18 cellular contexts compared by ENCODE assay signal in the genomic region with DNA sequence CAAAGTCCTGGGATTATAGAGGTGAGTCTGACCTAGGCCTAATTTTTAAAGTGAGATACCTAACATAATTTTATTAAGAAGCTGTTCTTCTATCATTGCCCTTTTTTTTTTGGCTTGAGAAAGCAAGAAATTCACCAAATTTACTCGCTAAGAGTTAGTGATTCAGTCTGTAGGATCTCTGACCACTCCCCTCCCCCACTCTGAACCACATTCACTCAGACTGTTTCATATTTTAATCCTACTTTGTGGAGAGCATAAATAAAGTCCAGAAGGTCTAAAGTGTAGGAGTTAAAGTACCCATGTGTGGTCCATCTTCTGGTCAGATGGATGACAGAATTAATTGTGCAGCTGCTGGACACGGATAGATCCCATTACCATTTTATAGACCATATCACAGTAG.
DNase-seq lines count a peak whose midpoint lies in the region; ATAC-seq and TF ChIP-seq lines count a peak whose summit lies in the region.
"Had no signal": no experiment of that assay in that cellular context is flagged by ENCODE, and none has a peak within 500 bp of the region (broad histone marks: within the 10 kb centered on the region; RNA-seq: fewer than 3 reads in every experiment).

No MANE protein-coding gene starts in this region.

- H3K4me1 ChIP-seq in stomach, result peaks cover 77 to 100% (median 83%) of the 10 kb centered on the region in 4 donors

- no peaks in the 10 kb centered on the region for H3K36me3 ChIP-seq in stomach

- H3K4me3 ChIP-seq in stomach, result no peak overlapping the region
- H3K4me3 ChIP-seq: testis had no signal

- no peak for TF ChIP-seq POLR2A in stomach (IDR thresholded peaks at IDR 0.05)

- intact Hi-C loops in stomach (cut with DNase I; ENCODE audit: low total_unique reads) (no loop called here), sciatic nerve (cut with DNase I) (loop anchor here (10.0 kb wide), 1 partner anchor 107 kb away; no protein-coding TSS in a partner anchor), posterior vena cava (cut with DNase I) (no loop called here)

- no peaks in the 10 kb centered on the region for H3K27me3 ChIP-seq in stomach
- H3K27me3 ChIP-seq: testis had no signal

- peak; percentile 29 for DNase-seq in EL
- DNase-seq in T-helper 17 cell, result no peak
- peak; percentile 29 for DNase-seq in fibroblast of peridontal ligament (ENCODE audit: extremely low read depth)
- no peak for DNase-seq in stomach
- no peak for DNase-seq in sciatic nerve (ENCODE audit: low spot score)
- DNase-seq in Ammon's horn (ENCODE audit: low spot score), result no peak
- DNase-seq in posterior vena cava (ENCODE audit: low spot score), result no peak
- DNase-seq: activated CD4-positive, alpha-beta T cell treated with anti-CD3 and anti-CD28 coated beads, Interleukin-2, amount 10 ng/mL, durations not matched to agents 7 days and 5 days; activated T-cell treated with anti-CD3 and anti-CD28 coated beads, Interleukin-2, amount 50 U/mL, for 4 hours; COR-L47; dermis blood vessel endothelial cell; mesendoderm; MM.1S; NCI-H2029; NCI-H524; stimulated activated CD4-positive, alpha-beta T cell treated with anti-CD3 and anti-CD28 coated beads, Interleukin-12 subunit alpha, Interleukin-12 subunit beta, amount 100 ng/mL, for 4 hours; T-helper 2 cell; testis had no signal

- peaks cover 5% of the 10 kb centered on the region for H3K36me3 Mint-ChIP-seq in T-helper 17 cell (ENCODE audit: low read depth)

- TF ChIP-seq CTCF in stomach (IDR thresholded peaks at IDR 0.05), result no peak

- peak overlapping the region; percentile 87 for H3K27ac Mint-ChIP-seq in T-helper 17 cell
- H3K27ac Mint-ChIP-seq: activated CD4-positive, alpha-beta T cell treated with anti-CD3 and anti-CD28 coated beads, Interleukin-2, amount 10 ng/mL, durations not matched to agents 7 days and 5 days had no signal

- no peaks in the 10 kb centered on the region for H3K27me3 Mint-ChIP-seq in T-helper 17 cell
- H3K27me3 Mint-ChIP-seq: activated CD4-positive, alpha-beta T cell treated with anti-CD3 and anti-CD28 coated beads, Interleukin-2, amount 10 ng/mL, durations not matched to agents 7 days and 5 days had no signal

- peak overlapping the region; percentile 33 for H3K4me3 Mint-ChIP-seq in T-helper 17 cell
- H3K4me3 Mint-ChIP-seq: activated CD4-positive, alpha-beta T cell treated with anti-CD3 and anti-CD28 coated beads, Interleukin-2, amount 10 ng/mL, durations not matched to agents 7 days and 5 days had no signal

- 67 to 82% (median 80%) methylated on average over 2 of the region's 2 CpGs for WGBS in stomach, 5 donors

- H3K4me1 Mint-ChIP-seq in T-helper 17 cell, result peaks cover 74% of the 10 kb centered on the region

- no peak for TF ChIP-seq EP300 in stomach (IDR thresholded peaks at IDR 0.05)

- no peak for ATAC-seq in T-helper 17 cell
- ATAC-seq in sciatic nerve, result no peak
- ATAC-seq: activated T-cell treated with anti-CD3 and anti-CD28 coated beads, Interleukin-2, amount 50 U/mL, for 4 hours had no signal

- peak overlapping the region; percentile 64 to 86 (median 74) for H3K27ac ChIP-seq in stomach

- H3K9me3 ChIP-seq in T-helper 17 cell (ENCODE audit: control insufficient read depth, low read length, poor library complexity, severe bottlenecking) (no peaks in the 10 kb centered on the region), stomach (no peaks in the 10 kb centered on the region)
- H3K9me3 ChIP-seq: testis had no signal

Comparison
In these comparisons a context has a peak if more than half of its experiments do, and no peak if none do; other contexts are left out.
1. DNase-seq: peak in EL (single experiment) and fibroblast of peridontal ligament (single experiment); none in T-helper 17 cell (0 of 3), stomach (single experiment), sciatic nerve (single experiment), Ammon's horn (single experiment) and posterior vena cava (single experiment).